Comparison of ENCODE assay signal across 16 cellular contexts in the genomic region with DNA sequence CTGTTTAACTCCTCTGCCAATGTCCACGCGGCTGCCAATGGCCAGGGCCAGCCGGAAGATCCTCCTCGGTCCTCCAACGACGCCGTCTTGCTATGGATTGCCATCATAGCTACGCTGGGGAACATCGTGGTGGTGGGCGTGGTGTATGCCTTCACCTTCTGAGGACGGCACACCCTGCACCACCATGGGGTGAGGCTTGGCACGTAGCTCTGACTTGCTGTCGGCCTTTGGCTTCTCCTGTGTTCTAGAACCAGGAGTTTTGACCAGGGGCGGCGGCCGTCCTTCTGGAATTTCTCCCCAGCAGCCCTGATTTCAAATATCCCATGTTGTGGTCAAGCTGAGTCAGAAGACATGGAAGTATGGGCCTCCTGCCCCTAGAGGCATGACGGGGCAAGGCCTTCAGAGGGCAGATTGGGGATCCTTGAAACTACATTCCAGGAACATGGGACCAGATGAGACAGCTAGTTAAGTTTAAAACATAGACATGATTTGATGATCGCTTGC. TPM values are rescaled to one million over a fixed set of nuclear protein-coding genes. Genes with fewer than 3 reads are reported as not detected.
DNase-seq lines count a peak whose midpoint lies in the region; ATAC-seq, FAIRE-seq and TF ChIP-seq lines count a peak whose summit lies in the region.
"Had no signal": no experiment of that assay in that cellular context is flagged by ENCODE, and none has a peak within 500 bp of the region (broad histone marks: within the 10 kb centered on the region; RNA-seq: fewer than 3 reads in every experiment).

No MANE protein-coding gene starts in this region.

- peaks cover 3% of the 10 kb centered on the region for H3K4me1 ChIP-seq in foreskin keratinocyte

- no peak overlapping the region for H3K27ac ChIP-seq in foreskin keratinocyte

- FAIRE-seq in urothelium cell line (lab: Jason Lieb, UNC) = no peak

- TF ChIP-seq CTCF in foreskin keratinocyte (conservative IDR thresholded peaks at IDR 0.05) = no peak
- no peak for TF ChIP-seq CTCF in GM10266 (IDR thresholded peaks at IDR 0.05; ENCODE audit: control insufficient read depth, insufficient read depth, low read depth, missing control alignments)

- peak; percentile 13 for ATAC-seq in foreskin keratinocyte
- ATAC-seq in GM21515 (IDR thresholded peaks at IDR 0.05; ENCODE audit: unreplicated experiment) = no peak

- H3K27me3 ChIP-seq in foreskin keratinocyte = peaks cover 21% of the 10 kb centered on the region

- DNase-seq in activated effector memory CD4-positive, alpha-beta T cell treated with anti-CD3 and anti-CD28 coated beads, Interleukin-2, amount 50 U/mL, for 16 hours = peak; percentile 33
- no peak for DNase-seq in activated effector memory CD4-positive, alpha-beta T cell treated with Interleukin-2 at 50 U/mL for 16 hours
- DNase-seq in T1000 (lab: John Stamatoyannopoulos, UW) (peak; percentile 37), foreskin keratinocyte (peak in 1 of 2 donors; percentile 37), urothelium cell line (ENCODE audit: low spot score) (peak; percentile 11), NCI-H2029 (lab: John Stamatoyannopoulos, UW) (no peak), GM10266 (ENCODE audit: extremely low spot score) (no peak)
- DNase-seq: 8988T; activated CD4-positive, alpha-beta T cell treated with anti-CD3 and anti-CD28 coated beads for 48 hours; activated T-cell treated with anti-CD3 and anti-CD28 coated beads, Interleukin-2, amount 50 U/mL, for 1 hour; COR-L47; GDM1; hippocampal formation; NCI-H1092 treated with DMSO at 0.1 percent for 48 hours; NK-92 treated with Interleukin-12 subunit alpha and Interleukin-12 subunit beta, amount 100 ng/mL, for 24 hours had no signal

RNA-seq across cellular contexts. Expression of gene C14orf132, which starts 47.5 kb away (rescaled TPM):
- total RNA-seq in foreskin keratinocyte = 0.17 and 0.35 TPM in 2 replicates
- 0.23 and 0.43 TPM in 2 replicates for polyA plus RNA-seq in foreskin keratinocyte

Comparison
In these comparisons a context has a peak if more than half of its experiments do, and no peak if none do; other contexts are left out.
1. DNase-seq: peak in activated effector memory CD4-positive, alpha-beta T cell treated with anti-CD3 and anti-CD28 coated beads, Interleukin-2, amount 50 U/mL, for 16 hours (single experiment), T1000 (single experiment) and urothelium cell line (single experiment); none in activated effector memory CD4-positive, alpha-beta T cell treated with Interleukin-2 at 50 U/mL for 16 hours (single experiment), NCI-H2029 (single experiment) and GM10266 (single experiment).